Comparison of ENCODE assay signal across 15 cellular contexts in genomic region chr3:72615182-72615581, GRCh38.
DNase-seq lines count a peak whose midpoint lies in the region; ATAC-seq and TF ChIP-seq lines count a peak whose summit lies in the region.
"Had no signal": no experiment of that assay in that cellular context is flagged by ENCODE, and none has a peak within 500 bp of the region (broad histone marks: within the 10 kb centered on the region; RNA-seq: fewer than 3 reads in every experiment).

No MANE protein-coding gene starts in this region.

- H3K79me2 ChIP-seq in mammary epithelial cell (ENCODE audit: insufficient read depth, low read length): no peaks in the 10 kb centered on the region

- peak; percentile 57 for ATAC-seq in left lobe of liver
- ATAC-seq: GM23338 had no signal

- dilution Hi-C loops in mammary epithelial cell (cut with HindIII; ENCODE audit: low sequenced_read_pairs): no loop called here

- H3K4me3 ChIP-seq in BLaER1 treated with 17β-estradiol and CSF1 and Interleukin-3, amounts not matched to agents 10 nM and 100 nM: 0 out of 20 replicates have a peak overlapping the region, but pooled peaks of 1 of the 10 experiments have one; percentile 41
- H3K4me3 ChIP-seq in neutrophil (ENCODE audit: low read depth in 1 of 2, low read length in 1 of 2) (no peak overlapping the region), mammary epithelial cell (replicated peaks in 1 of 3; ENCODE audit: insufficient read depth in 1 of 3, low read depth in 2 of 3, low read length in 3 of 3) (no peak overlapping the region)
- H3K4me3 ChIP-seq: GM23338 had no signal

- no peaks in the 10 kb centered on the region for H4K20me1 ChIP-seq in BLaER1 treated with 17β-estradiol and CSF1 and Interleukin-3, amounts not matched to agents 10 nM and 100 nM
- H4K20me1 ChIP-seq in mammary epithelial cell (ENCODE audit: insufficient read depth, low read length): no peaks in the 10 kb centered on the region

- peak overlapping the region in 9 of 11 experiments; percentile 4 to 77 (median 63); a peak in 15 of 22 replicates for H3K27ac ChIP-seq in BLaER1 treated with 17β-estradiol and CSF1 and Interleukin-3, amounts not matched to agents 10 nM and 100 nM
- H3K27ac ChIP-seq in neutrophil (peak overlapping the region; percentile 5), mammary epithelial cell (ENCODE audit: insufficient read depth, low read depth, low read length) (no peak overlapping the region)

- peaks cover 0 to 13% (median 6%) of the 10 kb centered on the region in 11 experiments; a peak in 11 of 22 replicates for H3K9me3 ChIP-seq in BLaER1 treated with 17β-estradiol and CSF1 and Interleukin-3, amounts not matched to agents 10 nM and 100 nM (replicated peaks in 1 of 11)
- H3K9me3 ChIP-seq in neutrophil (no peaks in the 10 kb centered on the region), mammary epithelial cell (replicated peaks; ENCODE audit: insufficient read depth, low read length) (no peaks in the 10 kb centered on the region)
- H3K9me3 ChIP-seq: BE2C had no signal

- H3K9me3 Mint-ChIP-seq in activated T-helper 1 cell treated with anti-CD3 and anti-CD28 coated beads, Interleukin-12 subunit alpha, Interleukin-12 subunit beta, Interleukin-2, Interleukin-4 antibody, amounts not matched to agents 30 ng/mL and 10 ng/mL and 1 ng/mL, durations not matched to agents 14 hours and 24 hours and 36 hours: peaks cover 20% of the 10 kb centered on the region
- H3K9me3 Mint-ChIP-seq: GM23338 had no signal

- intact Hi-C loops in activated T-helper 1 cell treated with anti-CD3 and anti-CD28 coated beads, Interleukin-12 subunit alpha, Interleukin-12 subunit beta, Interleukin-2, Interleukin-4 antibody, amounts not matched to agents 30 ng/mL and 10 ng/mL and 1 ng/mL, durations not matched to agents 14 hours and 24 hours and 36 hours (cut with micrococcal nuclease): no loop called here
- intact Hi-C loops in mammary epithelial cell (cut with micrococcal nuclease): no loop called here

- 96% methylated on average over 3 of the region's 3 CpGs for WGBS in mammary epithelial cell (ENCODE audit: low coverage, missing lambda C conversion rate)

- no peak overlapping the region for H2AFZ ChIP-seq in mammary epithelial cell (ENCODE audit: low read depth, low read length)

- peak overlapping the region; percentile 63 to 95 (median 81) for H3K4me2 ChIP-seq in BLaER1 treated with 17β-estradiol and CSF1 and Interleukin-3, amounts not matched to agents 10 nM and 100 nM
- H3K4me2 ChIP-seq in mammary epithelial cell (ENCODE audit: insufficient read depth, low read depth, low read length): no peak overlapping the region
- H3K4me2 ChIP-seq: GM23338 had no signal

- TF ChIP-seq CTCF in neutrophil (IDR thresholded peaks at IDR 0.05) (no peak), mammary epithelial cell (conservative IDR thresholded peaks at IDR 0.05 in 1 of 2, IDR thresholded peaks at IDR 0.05 in 1 of 2; ENCODE audit: extremely low read depth in 1 of 2, insufficient read depth in 1 of 2, low read depth in 1 of 2, low read length in 2 of 2) (no peak)

- peaks cover 17% of the 10 kb centered on the region for H3K4me1 Mint-ChIP-seq in activated T-helper 1 cell treated with anti-CD3 and anti-CD28 coated beads, Interleukin-12 subunit alpha, Interleukin-12 subunit beta, Interleukin-2, Interleukin-4 antibody, amounts not matched to agents 30 ng/mL and 10 ng/mL and 1 ng/mL, durations not matched to agents 14 hours and 24 hours and 36 hours (ENCODE audit: low read depth)
- H3K4me1 Mint-ChIP-seq: CD4-positive, alpha-beta memory T cell had no signal

- in situ Hi-C loops in mammary epithelial cell (cut with MboI; ENCODE audit: low sequenced_read_pairs in 2 of 2): no loop called here

- H3K27me3 Mint-ChIP-seq in activated T-helper 1 cell treated with anti-CD3 and anti-CD28 coated beads, Interleukin-12 subunit alpha, Interleukin-12 subunit beta, Interleukin-2, Interleukin-4 antibody, amounts not matched to agents 30 ng/mL and 10 ng/mL and 1 ng/mL, durations not matched to agents 14 hours and 24 hours and 36 hours (ENCODE audit: insufficient read depth): no peaks in the 10 kb centered on the region

- H3K36me3 Mint-ChIP-seq in activated T-helper 1 cell treated with anti-CD3 and anti-CD28 coated beads, Interleukin-12 subunit alpha, Interleukin-12 subunit beta, Interleukin-2, Interleukin-4 antibody, amounts not matched to agents 30 ng/mL and 10 ng/mL and 1 ng/mL, durations not matched to agents 14 hours and 24 hours and 36 hours (ENCODE audit: low read depth): no peaks in the 10 kb centered on the region
- H3K36me3 Mint-ChIP-seq: CD4-positive, alpha-beta memory T cell had no signal

- peak overlapping the region in 4 of 11 experiments; percentile 35 to 56 (median 48); a peak in 7 of 22 replicates for H3K9ac ChIP-seq in BLaER1 treated with 17β-estradiol and CSF1 and Interleukin-3, amounts not matched to agents 10 nM and 100 nM
- no peak overlapping the region for H3K9ac ChIP-seq in mammary epithelial cell (ENCODE audit: insufficient read depth, low read length)

- H3K4me1 ChIP-seq in BLaER1 treated with 17β-estradiol and CSF1 and Interleukin-3, amounts not matched to agents 10 nM and 100 nM: peaks cover 52 to 87% (median 65%) of the 10 kb centered on the region in 10 experiments
- peaks cover 17% of the 10 kb centered on the region in 2 experiments for H3K4me1 ChIP-seq in neutrophil (ENCODE audit: control insufficient read depth in 1 of 2, insufficient read depth in 1 of 2, low read depth in 1 of 2, low read length in 1 of 2)
- H3K4me1 ChIP-seq in mammary epithelial cell (ENCODE audit: insufficient read depth, low read length): no peaks in the 10 kb centered on the region
- H3K4me1 ChIP-seq: BE2C had no signal

- H3K27ac Mint-ChIP-seq in activated T-helper 1 cell treated with anti-CD3 and anti-CD28 coated beads, Interleukin-12 subunit alpha, Interleukin-12 subunit beta, Interleukin-2, Interleukin-4 antibody, amounts not matched to agents 30 ng/mL and 10 ng/mL and 1 ng/mL, durations not matched to agents 14 hours and 24 hours and 36 hours: peak overlapping the region; percentile 67
- H3K27ac Mint-ChIP-seq: GM23338 had no signal

- DNase-seq in activated T-helper 1 cell treated with anti-CD3 and anti-CD28 coated beads, Interleukin-12 subunit alpha, Interleukin-12 subunit beta, Interleukin-2, Interleukin-4 antibody, amounts not matched to agents 30 ng/mL and 10 ng/mL and 1 ng/mL, durations not matched to agents 14 hours and 24 hours and 36 hours (ENCODE audit: low spot score): no peak
- DNase-seq in left lobe of liver (ENCODE audit: low spot score) (no peak), mammary epithelial cell (no peak), KG1 (lab: John Stamatoyannopoulos, UW) (no peak), NCI-H2196 (lab: John Stamatoyannopoulos, UW; ENCODE audit: unreplicated experiment) (no peak), NCI-H526 (lab: John Stamatoyannopoulos, UW) (no peak)
- DNase-seq: ACHN; BE2C; CD4-positive, alpha-beta memory T cell; DMS153; DMS79; HCEC 1CT had no signal

- BruUV-seq in mammary epithelial cell (replicated peaks; lab: Mats Ljungman, UMichigan): no TSS peak

- no peaks in the 10 kb centered on the region for H3K36me3 ChIP-seq in BLaER1 treated with 17β-estradiol and CSF1 and Interleukin-3, amounts not matched to agents 10 nM and 100 nM
- H3K36me3 ChIP-seq in neutrophil (no peaks in the 10 kb centered on the region), mammary epithelial cell (ENCODE audit: insufficient read depth, low read length) (no peaks in the 10 kb centered on the region)
- H3K36me3 ChIP-seq: BE2C had no signal

- H3K4me3 Mint-ChIP-seq in activated T-helper 1 cell treated with anti-CD3 and anti-CD28 coated beads, Interleukin-12 subunit alpha, Interleukin-12 subunit beta, Interleukin-2, Interleukin-4 antibody, amounts not matched to agents 30 ng/mL and 10 ng/mL and 1 ng/mL, durations not matched to agents 14 hours and 24 hours and 36 hours: no peak overlapping the region
- H3K4me3 Mint-ChIP-seq: CD4-positive, alpha-beta memory T cell; GM23338 had no signal

- no peaks in the 10 kb centered on the region for H3K27me3 ChIP-seq in BLaER1 treated with 17β-estradiol and CSF1 and Interleukin-3, amounts not matched to agents 10 nM and 100 nM
- H3K27me3 ChIP-seq in neutrophil: no peaks in the 10 kb centered on the region
- H3K27me3 ChIP-seq in mammary epithelial cell (ENCODE audit: insufficient read depth, low read length): no peaks in the 10 kb centered on the region
- H3K27me3 ChIP-seq: BE2C had no signal

- CTCF ChIA-PET in mammary epithelial cell (lab: Charles Lee; ENCODE audit: low non-redundant PET): no interaction called here
